11 cellular contexts compared by ENCODE assay signal in genomic region chr11:95296621-95297025, GRCh38.
DNase-seq lines count a peak whose midpoint lies in the region; ATAC-seq and TF ChIP-seq lines count a peak whose summit lies in the region.
"Had no signal": no experiment of that assay in that cellular context is flagged by ENCODE, and none has a peak within 500 bp of the region (broad histone marks: within the 10 kb centered on the region; RNA-seq: fewer than 3 reads in every experiment).

No MANE protein-coding gene starts in this region.

- no peaks in the 10 kb centered on the region for H3K9me3 ChIP-seq in trophoblast cell (ENCODE audit: insufficient read depth, low read depth, low read length)
- no peaks in the 10 kb centered on the region for H3K9me3 ChIP-seq in CD4-positive, alpha-beta T cell (ENCODE audit: control insufficient read depth, low read length)
- H3K9me3 ChIP-seq: neutrophil, thoracic aorta had no signal

- H3K14ac ChIP-seq in trophoblast cell (ENCODE audit: low read length), result no peak overlapping the region

- no peak overlapping the region for H2AK5ac ChIP-seq in trophoblast cell (ENCODE audit: low read length)

- H3K36me3 ChIP-seq in trophoblast cell (ENCODE audit: control insufficient read depth in 1 of 2, insufficient read depth in 2 of 2, low read length in 2 of 2), result no peaks in the 10 kb centered on the region
- H3K36me3 ChIP-seq: neutrophil, thoracic aorta had no signal

- no peak overlapping the region for H4K12ac ChIP-seq in trophoblast cell (ENCODE audit: low read depth, low read length)

- no peak overlapping the region for H2BK5ac ChIP-seq in trophoblast cell (ENCODE audit: low read depth, low read length, poor library complexity)

- H4K91ac ChIP-seq in trophoblast cell (ENCODE audit: low read depth, low read length), result peak overlapping the region; percentile 4

- POLR2A ChIA-PET in CD4-positive, alpha-beta T cell (lab: Charles Lee), result interaction anchor here (0.6 to 1.7 kb wide), 4 partner anchors 9 to 1216 kb away, joined by 3 to 4 read pairs (median 3); partner anchors contain the start of gene SESN3

- no peaks in the 10 kb centered on the region for H3K36me3 Mint-ChIP-seq in activated CD8-positive, alpha-beta memory T cell treated with anti-CD3 and anti-CD28 coated beads, Interleukin-2, amount 10 ng/mL, durations not matched to agents 7 days and 5 days
- H3K36me3 Mint-ChIP-seq in CD4-positive, alpha-beta T cell (ENCODE audit: low read depth), result no peaks in the 10 kb centered on the region

- H3K79me2 ChIP-seq in trophoblast cell (ENCODE audit: control insufficient read depth, insufficient read depth, low read length, poor library complexity), result peaks cover 2% of the 10 kb centered on the region

- intact Hi-C loops in CD4-positive, alpha-beta T cell (cut with DNase I, micrococcal nuclease), result loop anchor here in 1 of 2 experiments (5.0 kb wide), 1 partner anchor 64 kb away; the partner anchor contains the start of gene SESN3

- no CpG with 5 or more reads among the region's 6 CpGs for WGBS in trophoblast cell (ENCODE audit: extremely low coverage, insufficient coverage, insufficient read length)

- no peak overlapping the region for H3K18ac ChIP-seq in trophoblast cell (ENCODE audit: low read length)

- ATAC-seq in GM18873 (IDR thresholded peaks at IDR 0.05; ENCODE audit: low FRiP score, unreplicated experiment) (peak; percentile 90), HG02759 (IDR thresholded peaks at IDR 0.05; ENCODE audit: unreplicated experiment) (peak; percentile 95)
- no peak for ATAC-seq in activated CD8-positive, alpha-beta memory T cell treated with anti-CD3 and anti-CD28 coated beads, Interleukin-2, amount 10 ng/mL, durations not matched to agents 7 days and 5 days
- no peak for ATAC-seq in CD4-positive, alpha-beta T cell (ENCODE audit: poor library complexity)
- ATAC-seq: activated CD8-positive, alpha-beta T cell treated with anti-CD3 and anti-CD28 coated beads, Interleukin-2, amount 10 ng/mL, durations not matched to agents 7 days and 5 days had no signal

- H3K9ac ChIP-seq in trophoblast cell (ENCODE audit: low read length), result no peak overlapping the region

- peaks cover 15 to 34% of the 10 kb centered on the region in 2 experiments for H3K4me1 ChIP-seq in trophoblast cell (ENCODE audit: control insufficient read depth in 1 of 2, insufficient read depth in 2 of 2, low read length in 2 of 2)

- no peak overlapping the region for H3K4me3 ChIP-seq in trophoblast cell (ENCODE audit: low read depth, low read length)
- H3K4me3 ChIP-seq: thoracic aorta had no signal

- H2AFZ ChIP-seq in trophoblast cell (ENCODE audit: insufficient read depth, low read length, poor library complexity), result no peak overlapping the region

- peak; percentile 42 for DNase-seq in NCI-H1092 (lab: John Stamatoyannopoulos, UW)
- no peak for DNase-seq in trophoblast cell
- no peak for DNase-seq in activated CD8-positive, alpha-beta memory T cell treated with anti-CD3 and anti-CD28 coated beads, Interleukin-2, amount 10 ng/mL, durations not matched to agents 7 days and 5 days
- no peak for DNase-seq in CD4-positive, alpha-beta T cell
- no peak for DNase-seq in activated CD4-positive, alpha-beta T cell treated with anti-CD3 and anti-CD28 coated beads, Interleukin-2, amount 50 U/mL, for 1 hour
- no peak for DNase-seq in stimulated activated CD4-positive, alpha-beta T cell treated with anti-CD3 and anti-CD28 coated beads, Interleukin-4, amount 100 ng/mL, for 1 hour
- DNase-seq: activated CD8-positive, alpha-beta T cell treated with anti-CD3 and anti-CD28 coated beads, Interleukin-2, amount 10 ng/mL, durations not matched to agents 7 days and 5 days had no signal

- no peak overlapping the region for H3K4me2 ChIP-seq in trophoblast cell (ENCODE audit: low read length)

- no peaks in the 10 kb centered on the region for H3K9me3 Mint-ChIP-seq in activated CD8-positive, alpha-beta memory T cell treated with anti-CD3 and anti-CD28 coated beads, Interleukin-2, amount 10 ng/mL, durations not matched to agents 7 days and 5 days (ENCODE audit: low read depth)
- no peaks in the 10 kb centered on the region for H3K9me3 Mint-ChIP-seq in CD4-positive, alpha-beta T cell

- peak overlapping the region; percentile 72 for H2BK12ac ChIP-seq in trophoblast cell (ENCODE audit: low read length)

- H3K79me1 ChIP-seq in trophoblast cell (ENCODE audit: low read length), result peaks cover 25% of the 10 kb centered on the region

- no peak for TF ChIP-seq CTCF in CD4-positive, alpha-beta T cell (IDR thresholded peaks at IDR 0.05)

- H3K27me3 ChIP-seq in trophoblast cell (ENCODE audit: insufficient read depth, low read length), result no peaks in the 10 kb centered on the region
- H3K27me3 ChIP-seq in CD4-positive, alpha-beta T cell (ENCODE audit: control insufficient read depth, insufficient read depth, low read length), result no peaks in the 10 kb centered on the region
- H3K27me3 ChIP-seq: neutrophil had no signal

- H3K27ac Mint-ChIP-seq in activated CD8-positive, alpha-beta memory T cell treated with anti-CD3 and anti-CD28 coated beads, Interleukin-2, amount 10 ng/mL, durations not matched to agents 7 days and 5 days, result no peak overlapping the region
- no peak overlapping the region for H3K27ac Mint-ChIP-seq in CD4-positive, alpha-beta T cell
- H3K27ac Mint-ChIP-seq: activated CD8-positive, alpha-beta T cell treated with anti-CD3 and anti-CD28 coated beads, Interleukin-2, amount 10 ng/mL, durations not matched to agents 7 days and 5 days had no signal

- CTCF ChIA-PET in activated CD8-positive, alpha-beta memory T cell treated with anti-CD3 and anti-CD28 coated beads, Interleukin-2, amount 10 ng/mL, durations not matched to agents 7 days and 5 days (lab: Charles Lee), result no interaction called here
- CTCF ChIA-PET in CD4-positive, alpha-beta T cell (lab: Charles Lee), result no interaction called here

- no peak overlapping the region for H3K4me3 Mint-ChIP-seq in activated CD8-positive, alpha-beta memory T cell treated with anti-CD3 and anti-CD28 coated beads, Interleukin-2, amount 10 ng/mL, durations not matched to agents 7 days and 5 days
- no peak overlapping the region for H3K4me3 Mint-ChIP-seq in CD4-positive, alpha-beta T cell
- H3K4me3 Mint-ChIP-seq: activated CD8-positive, alpha-beta T cell treated with anti-CD3 and anti-CD28 coated beads, Interleukin-2, amount 10 ng/mL, durations not matched to agents 7 days and 5 days had no signal

- H4K8ac ChIP-seq in trophoblast cell (ENCODE audit: low read depth, low read length), result no peak overlapping the region

- no peaks in the 10 kb centered on the region for H3K4me1 Mint-ChIP-seq in activated CD8-positive, alpha-beta memory T cell treated with anti-CD3 and anti-CD28 coated beads, Interleukin-2, amount 10 ng/mL, durations not matched to agents 7 days and 5 days
- peaks cover 39% of the 10 kb centered on the region for H3K4me1 Mint-ChIP-seq in CD4-positive, alpha-beta T cell (ENCODE audit: low read depth)

- no peak overlapping the region for H3K23ac ChIP-seq in trophoblast cell (ENCODE audit: low read length)

- H2BK120ac ChIP-seq in trophoblast cell (ENCODE audit: insufficient read depth, low read length, poor library complexity), result peak overlapping the region; percentile 23

- H3K27me3 Mint-ChIP-seq in activated CD8-positive, alpha-beta memory T cell treated with anti-CD3 and anti-CD28 coated beads, Interleukin-2, amount 10 ng/mL, durations not matched to agents 7 days and 5 days, result no peaks in the 10 kb centered on the region
- H3K27me3 Mint-ChIP-seq in CD4-positive, alpha-beta T cell, result no peaks in the 10 kb centered on the region

- no peak overlapping the region for H3K4ac ChIP-seq in trophoblast cell (ENCODE audit: low read depth, low read length)

- no peak overlapping the region for H3K27ac ChIP-seq in trophoblast cell (ENCODE audit: low read depth, low read length)
- H3K27ac ChIP-seq in CD4-positive, alpha-beta T cell (ENCODE audit: low read depth, low read length), result no peak overlapping the region
- H3K27ac ChIP-seq: thoracic aorta had no signal

Comparison
In these comparisons a context has a peak if more than half of its experiments do, and no peak if none do; other contexts are left out.
1. ATAC-seq: peak in GM18873 (single experiment) and HG02759 (single experiment); none in activated CD8-positive, alpha-beta memory T cell treated with anti-CD3 and anti-CD28 coated beads, Interleukin-2, amount 10 ng/mL, durations not matched to agents 7 days and 5 days (single experiment) and CD4-positive, alpha-beta T cell (single experiment).